Comparison of ENCODE assay signal across 24 cellular contexts in the genomic region with DNA sequence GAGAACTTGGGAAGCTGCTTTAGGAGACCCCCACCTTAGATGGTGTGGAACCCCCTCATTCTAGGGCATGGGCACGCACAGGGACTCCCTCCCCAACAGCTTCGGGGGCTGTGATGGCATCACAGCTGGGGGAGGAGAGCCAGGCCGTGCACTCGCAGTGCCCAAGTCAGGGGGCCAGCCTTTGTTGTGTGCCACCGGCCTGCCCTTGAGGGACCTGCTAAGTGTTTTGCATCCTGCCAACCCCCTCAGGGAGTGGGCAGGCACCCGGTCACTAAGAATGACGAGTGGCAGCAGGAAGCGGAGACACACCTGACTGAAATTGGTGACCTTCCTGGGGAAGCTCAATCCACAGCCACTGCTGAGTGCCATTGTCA.
"Had no signal": no experiment of that assay in that cellular context is flagged by ENCODE, and none has a peak within 500 bp of the region (broad histone marks: within the 10 kb centered on the region; RNA-seq: fewer than 3 reads in every experiment).

No MANE protein-coding gene starts in this region.

- ATAC-seq: K562 had no signal

- H3K36me3 ChIP-seq: SJSA1 had no signal

- DNase-seq: Kasumi-1, MM.1S, NCI-H1092 treated with DMSO at 0.1 percent for 48 hours, NCI-H1436, NCI-H187, NCI-H2029, NCI-H2081 treated with DMSO at 0.1 percent for 48 hours, NCI-H2171, NCI-H226, NCI-H446, NCI-H510A, NCI-H524 treated with DMSO at 0.1 percent for 48 hours, NCI-H69, NCI-H774, Right ventricle myocardium superior, RPMI8226, SIG-M5 had no signal

- H3K4me1 ChIP-seq: SJSA1 had no signal

- H3K9me3 ChIP-seq: SJSA1 had no signal

- FAIRE-seq: HTR-8/SVneo, K562, RCC 7860 had no signal

- H3K27ac ChIP-seq: HL-60, KMS-11, SJSA1, SK-N-MC had no signal

- H3K4me2 ChIP-seq: KMS-11 had no signal

- H3K4me3 ChIP-seq: K562, SJSA1, SK-N-MC had no signal
